Comparison of ENCODE assay signal across 9 cellular contexts in genomic region chr12:72380441-72380840, GRCh38.
"Had no signal": no experiment of that assay in that cellular context is flagged by ENCODE, and none has a peak within 500 bp of the region (broad histone marks: within the 10 kb centered on the region; RNA-seq: fewer than 3 reads in every experiment).

No MANE protein-coding gene starts in this region.

- H3K27ac ChIP-seq: GM23248 had no signal

- H3K27ac Mint-ChIP-seq: GM23338, HFFc6 had no signal

- H3K4me3 Mint-ChIP-seq: GM23338, H9, HFFc6 had no signal

- H3K9ac ChIP-seq: GM23248 had no signal

- H3K9me3 Mint-ChIP-seq: GM23338, H9, HFFc6 had no signal

- H3K36me3 ChIP-seq: HAP-1 had no signal

- H3K9me3 ChIP-seq: HAP-1 had no signal

- DNase-seq: GM23248, GOT3, H7, H9, HCEC 1CT, HFFc6 had no signal

- ATAC-seq: GM23338, HCT116 had no signal

- H3K4me1 ChIP-seq: HAP-1 had no signal

- H3K4me3 ChIP-seq: GM23248, GM23338, HAP-1 had no signal

- H3K4me2 ChIP-seq: GM23338 had no signal

- H2AFZ ChIP-seq: GM23248, GM23338 had no signal
